33 cellular contexts compared by ENCODE assay signal in the genomic region with DNA sequence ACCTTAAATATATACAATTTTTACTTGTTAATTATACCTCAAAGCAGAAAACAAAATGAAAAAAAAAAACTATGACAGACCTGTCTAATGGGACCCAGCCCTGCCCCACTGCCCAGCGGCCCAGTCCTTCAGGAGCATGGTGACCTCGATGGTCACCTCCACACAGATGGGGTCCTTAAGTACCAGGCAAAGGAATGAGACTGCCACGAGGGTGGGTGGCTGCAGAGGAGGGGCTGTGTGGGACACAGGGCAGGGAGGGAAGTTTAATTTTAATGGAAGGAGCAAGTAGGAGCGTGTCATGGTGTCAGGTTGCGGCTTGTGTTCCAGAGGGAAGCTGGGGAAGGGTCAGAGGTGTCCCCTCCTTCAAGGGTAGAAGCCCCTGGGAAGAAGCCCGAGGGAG.
"Had no signal": no experiment of that assay in that cellular context is flagged by ENCODE, and none has a peak within 500 bp of the region (broad histone marks: within the 10 kb centered on the region; RNA-seq: fewer than 3 reads in every experiment).

No MANE protein-coding gene starts in this region.

- H3K9me3 Mint-ChIP-seq: activated CD8-positive, alpha-beta T cell treated with anti-CD3 and anti-CD28 coated beads for 36 hours; activated naive CD4-positive, alpha-beta T cell treated with anti-CD3 and anti-CD28 coated beads, Interleukin-2, amount 10 ng/mL, durations not matched to agents 7 days and 5 days; activated naive CD4-positive, alpha-beta T cell treated with anti-CD3 and anti-CD28 coated beads, Interleukin-2, amount 50 U/mL, for 72 hours; activated naive CD8-positive, alpha-beta T cell treated with anti-CD3 and anti-CD28 coated beads, Interleukin-2, amount 10 ng/mL, durations not matched to agents 7 days and 5 days; activated T-cell treated with anti-CD3 and anti-CD28 coated beads, Interleukin-2, amount 50 U/mL, for 24 hours; activated T-cell treated with anti-CD3 and anti-CD28 coated beads, Interleukin-2, amount 50 U/mL, for 72 hours; T-cell; T-helper 1 cell treated with Interleukin-12 subunit alpha and Interleukin-12 subunit beta and Interleukin-4 antibody, amounts not matched to agents 30 μg/mL and 1 μg/mL, for 36 hours; T-helper 2 cell treated with Interferon-gamma antibody and Interleukin-4, amounts not matched to agents 5 μg/mL and 100 μg/mL, for 36 hours had no signal

- H3K36me3 ChIP-seq: ascending aorta, breast epithelium, cardiac muscle cell, colonic mucosa, esophagus squamous epithelium, gastroesophageal sphincter, WERI-Rb-1 had no signal

- H3K27me3 Mint-ChIP-seq: activated B cell treated with CpG ODN at 0.5 μM for 24 hours; activated CD8-positive, alpha-beta T cell treated with anti-CD3 and anti-CD28 coated beads for 36 hours; activated naive CD4-positive, alpha-beta T cell treated with anti-CD3 and anti-CD28 coated beads, Interleukin-2, amount 10 ng/mL, durations not matched to agents 7 days and 5 days; activated naive CD8-positive, alpha-beta T cell treated with anti-CD3 and anti-CD28 coated beads, Interleukin-2, amount 10 ng/mL, durations not matched to agents 7 days and 5 days; activated T-cell treated with anti-CD3 and anti-CD28 coated beads, Interleukin-2, amount 50 U/mL, for 24 hours; T-cell had no signal

- H3K4me3 Mint-ChIP-seq: activated B cell treated with CpG ODN at 0.5 μM for 24 hours; activated CD8-positive, alpha-beta T cell treated with anti-CD3 and anti-CD28 coated beads for 36 hours; activated naive CD4-positive, alpha-beta T cell treated with anti-CD3 and anti-CD28 coated beads, Interleukin-2, amount 10 ng/mL, durations not matched to agents 7 days and 5 days; activated naive CD8-positive, alpha-beta T cell treated with anti-CD3 and anti-CD28 coated beads, Interleukin-2, amount 10 ng/mL, durations not matched to agents 7 days and 5 days; activated T-cell treated with anti-CD3 and anti-CD28 coated beads, Interleukin-2, amount 50 U/mL, for 24 hours; activated T-cell treated with anti-CD3 and anti-CD28 coated beads, Interleukin-2, amount 50 U/mL, for 72 hours; brain; T-cell; T-helper 1 cell treated with Interleukin-12 subunit alpha and Interleukin-12 subunit beta and Interleukin-4 antibody, amounts not matched to agents 30 μg/mL and 1 μg/mL, for 36 hours; T-helper 2 cell treated with Interferon-gamma antibody and Interleukin-4, amounts not matched to agents 5 μg/mL and 100 μg/mL, for 36 hours had no signal

- H3K27ac ChIP-seq: ascending aorta, breast epithelium, cardiac muscle cell, colonic mucosa, epithelial cell of prostate, esophagus squamous epithelium, gastroesophageal sphincter, WERI-Rb-1 had no signal

- ATAC-seq: activated CD4-positive, CD25-positive, alpha-beta regulatory T cell treated with anti-CD3 and anti-CD28 coated beads, Interleukin-2, amount 50 U/mL, for 24 hours; activated CD8-positive, alpha-beta T cell treated with anti-CD3 and anti-CD28 coated beads for 36 hours; activated naive CD4-positive, alpha-beta T cell treated with anti-CD3 and anti-CD28 coated beads, Interleukin-2, amount 50 U/mL, for 72 hours; activated T-cell treated with anti-CD3 and anti-CD28 coated beads, Interleukin-2, amount 50 U/mL, for 72 hours; gastroesophageal sphincter; T-cell had no signal

- H3K4me3 ChIP-seq: ascending aorta, breast epithelium, cardiac muscle cell, colonic mucosa, esophagus squamous epithelium, gastroesophageal sphincter had no signal

- DNase-seq: activated B cell treated with CpG ODN at 0.5 μM for 24 hours; activated CD4-positive, alpha-beta T cell treated with anti-CD3 and anti-CD28 coated beads for 48 hours; activated CD4-positive, alpha-beta T cell treated with anti-CD3 and anti-CD28 coated beads, Interleukin-2, amount 50 U/mL, for 1 hour; activated CD4-positive, alpha-beta T cell treated with anti-CD3 and anti-CD28 coated beads, Interleukin-2, amount 50 U/mL, for 48 hours; activated CD8-positive, alpha-beta memory T cell treated with anti-CD3 and anti-CD28 coated beads, Interleukin-2, amount 50 U/mL, for 48 hours; activated CD8-positive, alpha-beta T cell treated with anti-CD3 and anti-CD28 coated beads for 36 hours; activated gamma-delta T cell; activated naive CD4-positive, alpha-beta T cell; activated naive CD4-positive, alpha-beta T cell treated with anti-CD3 and anti-CD28 coated beads, Interleukin-2, amount 10 ng/mL, durations not matched to agents 7 days and 5 days; activated naive CD8-positive, alpha-beta T cell treated with anti-CD3 and anti-CD28 coated beads, Interleukin-2, amount 10 ng/mL, durations not matched to agents 7 days and 5 days; activated T-cell treated with anti-CD3 and anti-CD28 coated beads for 4 hours; activated T-cell treated with anti-CD3 and anti-CD28 coated beads, Interleukin-2, amount 50 U/mL, for 24 hours; activated T-cell treated with anti-CD3 and anti-CD28 coated beads, Interleukin-2, amount 50 U/mL, for 72 hours; central memory CD4-positive, alpha-beta T cell; cerebellar nuclear complex; colonic mucosa; effector CD8-positive, alpha-beta T cell; esophagus squamous epithelium; foreskin melanocyte; SW 1271; T-cell; T1000; WERI-Rb-1 had no signal

- H3K4me1 Mint-ChIP-seq: activated naive CD4-positive, alpha-beta T cell treated with anti-CD3 and anti-CD28 coated beads, Interleukin-2, amount 10 ng/mL, durations not matched to agents 7 days and 5 days had no signal

- H3K4me1 ChIP-seq: ascending aorta, breast epithelium, colonic mucosa, esophagus squamous epithelium, gastroesophageal sphincter had no signal

- H3K9me3 ChIP-seq: ascending aorta, breast epithelium, colonic mucosa, esophagus squamous epithelium, gastroesophageal sphincter had no signal

- H3K27ac Mint-ChIP-seq: activated B cell treated with CpG ODN at 0.5 μM for 24 hours; activated CD8-positive, alpha-beta T cell treated with anti-CD3 and anti-CD28 coated beads for 36 hours; activated naive CD4-positive, alpha-beta T cell treated with anti-CD3 and anti-CD28 coated beads, Interleukin-2, amount 10 ng/mL, durations not matched to agents 7 days and 5 days; activated naive CD8-positive, alpha-beta T cell treated with anti-CD3 and anti-CD28 coated beads, Interleukin-2, amount 10 ng/mL, durations not matched to agents 7 days and 5 days; activated T-cell treated with anti-CD3 and anti-CD28 coated beads, Interleukin-2, amount 50 U/mL, for 24 hours; activated T-cell treated with anti-CD3 and anti-CD28 coated beads, Interleukin-2, amount 50 U/mL, for 72 hours; brain; T-cell; T-helper 1 cell treated with Interleukin-12 subunit alpha and Interleukin-12 subunit beta and Interleukin-4 antibody, amounts not matched to agents 30 μg/mL and 1 μg/mL, for 36 hours; T-helper 2 cell treated with Interferon-gamma antibody and Interleukin-4, amounts not matched to agents 5 μg/mL and 100 μg/mL, for 36 hours had no signal

- H3K36me3 Mint-ChIP-seq: activated naive CD4-positive, alpha-beta T cell treated with anti-CD3 and anti-CD28 coated beads, Interleukin-2, amount 10 ng/mL, durations not matched to agents 7 days and 5 days; activated naive CD4-positive, alpha-beta T cell treated with anti-CD3 and anti-CD28 coated beads, Interleukin-2, amount 50 U/mL, for 72 hours; activated naive CD8-positive, alpha-beta T cell treated with anti-CD3 and anti-CD28 coated beads, Interleukin-2, amount 10 ng/mL, durations not matched to agents 7 days and 5 days; brain; T-cell had no signal
